8 cellular contexts compared by ENCODE assay signal in genomic region chr6:32255212-32256153, GRCh38. TPM values are rescaled to one million over a fixed set of nuclear protein-coding genes. Genes with fewer than 3 reads are reported as not detected.
A peak's percentile ranks its signal among the peaks of the same experiment; 100 is the strongest.
DNase-seq lines count a peak whose midpoint lies in the region; ATAC-seq and TF ChIP-seq lines count a peak whose summit lies in the region.

No MANE protein-coding gene starts in this region.

- peak overlapping the region; percentile 47 for H3K4me3 Mint-ChIP-seq in activated T-helper 17 cell treated with anti-CD3 and anti-CD28 coated beads, Interleukin-2, amount 50 U/mL, for 72 hours
- peak overlapping the region; percentile 83 to 87 (median 87) for H3K4me3 Mint-ChIP-seq in nephron

- H3F3A ChIP-seq in OCI-LY1 (ENCODE audit: insufficient read depth, low read length) = no peaks in the 10 kb centered on the region

- 0 out of 2 replicates have a peak, but pooled peaks cover 5% of the 10 kb centered on the region for H3K27me3 ChIP-seq in OCI-LY1 (ENCODE audit: insufficient read depth, low read length)

- no peak overlapping the region for H2AFZ ChIP-seq in OCI-LY1 (ENCODE audit: low read length)

- no peaks in the 10 kb centered on the region for H3K9me3 Mint-ChIP-seq in activated T-helper 17 cell treated with anti-CD3 and anti-CD28 coated beads, Interleukin-2, amount 50 U/mL, for 72 hours
- H3K9me3 Mint-ChIP-seq in nephron = peaks cover 27% of the 10 kb centered on the region

- H3K4me3 ChIP-seq in OCI-LY1 (ENCODE audit: low read depth, low read length, poor library complexity, severe bottlenecking) = peak overlapping the region; percentile 44
- H3K4me3 ChIP-seq in fibroblast of the aortic adventitia (ENCODE audit: low read depth, low read length) = peak overlapping the region; percentile 55

- H3K9ac ChIP-seq in OCI-LY1 (ENCODE audit: low read length) = peak overlapping the region; percentile 19; the same call in 1 of the 2 replicates

- H3K9me2 ChIP-seq in OCI-LY1 (ENCODE audit: low read depth, low read length) = no peaks in the 10 kb centered on the region

- no peaks in the 10 kb centered on the region for H3K36me3 Mint-ChIP-seq in activated T-helper 17 cell treated with anti-CD3 and anti-CD28 coated beads, Interleukin-2, amount 50 U/mL, for 72 hours (ENCODE audit: low read depth)
- H3K36me3 Mint-ChIP-seq in nephron (ENCODE audit: low read depth) = peaks cover 20% of the 10 kb centered on the region

- H3K9me3 ChIP-seq in OCI-LY1 (ENCODE audit: low read length) = no peaks in the 10 kb centered on the region

- peaks cover 12% of the 10 kb centered on the region for H3K4me1 Mint-ChIP-seq in activated T-helper 17 cell treated with anti-CD3 and anti-CD28 coated beads, Interleukin-2, amount 50 U/mL, for 72 hours
- H3K4me1 Mint-ChIP-seq in nephron = peaks cover 5% of the 10 kb centered on the region

- no peaks in the 10 kb centered on the region for H4K20me1 ChIP-seq in OCI-LY1 (ENCODE audit: insufficient read depth, low read length)

- peak; percentile 39; the same call in 1 of the 2 replicates for TF ChIP-seq CTCF in OCI-LY1 (IDR thresholded peaks at IDR 0.05; ENCODE audit: low read length)
- peak; percentile 89 for TF ChIP-seq CTCF in fibroblast of the aortic adventitia (IDR thresholded peaks at IDR 0.05; ENCODE audit: insufficient read depth, low read length)
- peak; percentile 75 to 78 (median 77) for TF ChIP-seq CTCF in nephron (IDR thresholded peaks at IDR 0.05; ENCODE audit: unreplicated experiment in 3 of 3)

- H3K27me3 Mint-ChIP-seq in activated T-helper 17 cell treated with anti-CD3 and anti-CD28 coated beads, Interleukin-2, amount 50 U/mL, for 72 hours = peaks cover 9% of the 10 kb centered on the region
- H3K27me3 Mint-ChIP-seq in nephron (ENCODE audit: low read depth) = peaks cover 4% of the 10 kb centered on the region

- DNase-seq in AG08395 (ENCODE audit: low spot score) = peak; percentile 94
- DNase-seq in fibroblast of the aortic adventitia (ENCODE audit: low read depth) = peak; percentile 94
- DNase-seq in stimulated activated naive CD4-positive, alpha-beta T cell (lab: John Stamatoyannopoulos, UW) = peak in 5 of 6 experiments; percentile 16 to 45 (median 38)

- H3K27ac ChIP-seq in OCI-LY1 (ENCODE audit: low read depth, low read length, poor library complexity, severe bottlenecking) = no peak overlapping the region

- H3K27ac Mint-ChIP-seq in activated T-helper 17 cell treated with anti-CD3 and anti-CD28 coated beads, Interleukin-2, amount 50 U/mL, for 72 hours = no peak overlapping the region
- H3K27ac Mint-ChIP-seq in nephron = peak overlapping the region; percentile 99 to 100 (median 99)

- H3K36me3 ChIP-seq in OCI-LY1 (ENCODE audit: insufficient read depth, low read length) = no peaks in the 10 kb centered on the region

- ATAC-seq in GM21390 (IDR thresholded peaks at IDR 0.05; ENCODE audit: unreplicated experiment) (peak; percentile 53), HG03469 (IDR thresholded peaks at IDR 0.05; ENCODE audit: unreplicated experiment) (no peak)
- ATAC-seq in activated T-helper 17 cell treated with anti-CD3 and anti-CD28 coated beads, Interleukin-2, amount 50 U/mL, for 72 hours (replicated peaks) = peak; percentile 97

- peak overlapping the region; percentile 35 for H3K4me2 ChIP-seq in OCI-LY1 (ENCODE audit: low read length)

- H3K4me1 ChIP-seq in OCI-LY1 (ENCODE audit: insufficient read depth, low read length, severe bottlenecking) = peaks cover 7% of the 10 kb centered on the region

- H3K79me2 ChIP-seq in OCI-LY1 (ENCODE audit: insufficient read depth, low read length) = no peaks in the 10 kb centered on the region

RNA-seq across cellular contexts. Expression of gene NOTCH4, which starts 31.6 kb away (rescaled TPM):
- total RNA-seq in activated T-helper 17 cell treated with anti-CD3 and anti-CD28 coated beads, Interleukin-2, amount 50 U/mL, for 72 hours = 1 to 10 TPM in 1 of 2 donors, under 1 TPM in 1; 0.73 to 2.3 TPM
- 1.1 and 2.2 TPM in 2 replicates for total RNA-seq in fibroblast of the aortic adventitia (ENCODE audit: low replicate concordance)

Comparison
In these comparisons a context has a peak if more than half of its experiments do, and no peak if none do; other contexts are left out.
1. DNase-seq: peak in every context shown above with its lines; median percentile 94 in AG08395; 94 in fibroblast of the aortic adventitia; 38 in stimulated activated naive CD4-positive, alpha-beta T cell.
2. CTCF ChIP-seq: peak in every context shown above with its lines; median percentile 89 in fibroblast of the aortic adventitia; 77 in nephron; 39 in OCI-LY1.